In genomic region chr3:197575362-197575761, GRCh38 we compare ENCODE assay signal across 1 cellular context.
TF ChIP-seq lines count a peak whose summit lies in the region.

No MANE protein-coding gene starts in this region.

TF ChIP-seq in HepG2, 621 proteins besides CTCF, POLR2A, EP300 and RAD21:
- TF ChIP-seq NPAS2 (CRISPR knock-in tag; IDR thresholded peaks at IDR 0.05; ENCODE audit: borderline replicate concordance), result no peak
- no peak for TF ChIP-seq MXD1 (CRISPR knock-in tag; IDR thresholded peaks at IDR 0.05)
- TF ChIP-seq HNF1B (CRISPR knock-in tag; IDR thresholded peaks at IDR 0.05), result no peak
- TF ChIP-seq SIN3B (IDR thresholded peaks at IDR 0.05; ENCODE audit: low read length), result no peak
- no peak for TF ChIP-seq ZNF788 (CRISPR knock-in tag; IDR thresholded peaks at IDR 0.05; ENCODE audit: borderline replicate concordance)
- TF ChIP-seq PRPF4 (IDR thresholded peaks at IDR 0.05; ENCODE audit: low read depth, low read length, poor library complexity, severe bottlenecking), result no peak
- TF ChIP-seq HMGXB3 (CRISPR knock-in tag; IDR thresholded peaks at IDR 0.05; ENCODE audit: borderline replicate concordance), result no peak
- no peak for TF ChIP-seq ATF5 (CRISPR knock-in tag; IDR thresholded peaks at IDR 0.05; ENCODE audit: low read depth)
- TF ChIP-seq ZNF329 (CRISPR knock-in tag; IDR thresholded peaks at IDR 0.05; ENCODE audit: low read depth), result no peak
- TF ChIP-seq MLLT10 (CRISPR knock-in tag; IDR thresholded peaks at IDR 0.05), result no peak
- TF ChIP-seq ZKSCAN8 (CRISPR knock-in tag; IDR thresholded peaks at IDR 0.05; ENCODE audit: borderline replicate concordance), result no peak
- TF ChIP-seq THYN1 (CRISPR knock-in tag; IDR thresholded peaks at IDR 0.05; ENCODE audit: borderline replicate concordance, low read depth), result no peak
- TF ChIP-seq ZNF564 (CRISPR knock-in tag; IDR thresholded peaks at IDR 0.05), result no peak
- no peak for TF ChIP-seq ZNF10 (CRISPR knock-in tag; IDR thresholded peaks at IDR 0.05; ENCODE audit: borderline replicate concordance, low read depth)
- no peak for TF ChIP-seq DR1 (CRISPR knock-in tag; IDR thresholded peaks at IDR 0.05)
- TF ChIP-seq ZNF773 (CRISPR knock-in tag; IDR thresholded peaks at IDR 0.05; ENCODE audit: borderline replicate concordance), result no peak
- TF ChIP-seq ZNF24 (IDR thresholded peaks at IDR 0.05), result no peak
